ENCODE assay signal across 11 cellular contexts in the genomic region with DNA sequence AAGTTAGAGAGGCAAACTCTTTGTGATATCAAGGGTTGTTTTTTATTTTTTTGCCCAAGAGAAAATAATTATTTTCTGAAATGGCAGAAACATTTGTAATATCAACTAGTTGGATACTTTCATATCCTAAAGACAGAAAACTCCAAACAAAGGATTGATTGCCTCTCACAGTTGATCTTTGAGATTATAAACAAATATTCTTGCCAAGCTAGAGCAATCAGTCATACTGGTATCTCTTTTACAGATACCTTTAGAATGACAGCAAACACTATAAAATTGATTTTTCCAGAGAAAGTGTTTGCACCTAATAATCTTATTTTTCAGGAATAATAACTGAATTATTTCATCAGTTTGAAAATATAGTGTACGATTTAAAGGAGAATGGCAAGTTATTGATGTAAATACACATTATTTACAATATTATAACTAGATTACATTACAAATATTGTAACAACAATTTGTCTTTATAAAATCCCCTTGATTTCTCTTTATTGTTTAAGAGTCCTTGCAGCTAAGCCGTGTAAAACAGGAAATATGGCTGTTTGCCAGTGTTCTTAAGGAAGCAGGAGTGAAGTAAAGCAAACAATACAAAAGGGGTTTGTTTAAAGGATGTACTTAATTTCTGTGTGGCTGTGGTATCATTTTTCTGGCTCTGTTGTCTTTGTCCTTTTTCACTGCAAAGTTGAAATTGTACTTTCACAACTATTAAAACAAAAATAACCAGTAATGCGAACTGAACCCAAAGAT. TPM values are rescaled to one million over a fixed set of nuclear protein-coding genes. Genes with fewer than 3 reads are reported as not detected.
DNase-seq lines count a peak whose midpoint lies in the region; ATAC-seq and TF ChIP-seq lines count a peak whose summit lies in the region.
"Had no signal": no experiment of that assay in that cellular context is flagged by ENCODE, and none has a peak within 500 bp of the region (broad histone marks: within the 10 kb centered on the region; RNA-seq: fewer than 3 reads in every experiment).

No MANE protein-coding gene starts in this region.

- no peaks in the 10 kb centered on the region for H3K9me3 ChIP-seq in SK-N-SH

- H4K20me1 ChIP-seq in SK-N-SH (ENCODE audit: insufficient read depth): peaks cover 5% of the 10 kb centered on the region; the same call in 1 of the 2 replicates

- H3K27me3 ChIP-seq in SK-N-SH (ENCODE audit: insufficient read depth): no peaks in the 10 kb centered on the region

- peak overlapping the region; percentile 21; the same call in 1 of the 2 replicates for H3K9ac ChIP-seq in SK-N-SH

- H2AFZ ChIP-seq in SK-N-SH (ENCODE audit: low read depth): no peak overlapping the region
- H2AFZ ChIP-seq: PC-9 had no signal

- peaks cover 15 to 24% of the 10 kb centered on the region in 2 experiments; a peak in 2 of 4 replicates for H3K4me1 ChIP-seq in SK-N-SH (ENCODE audit: control insufficient read depth in 1 of 2, insufficient read depth in 2 of 2, low read depth in 1 of 2, low read length in 1 of 2)

- H3F3A ChIP-seq in SK-N-SH (replicated peaks; ENCODE audit: insufficient read depth): peaks cover 25% of the 10 kb centered on the region

- no peaks in the 10 kb centered on the region for H3K9me2 ChIP-seq in SK-N-SH

- H3K4me2 ChIP-seq in SK-N-SH: peak overlapping the region; percentile 51
- H3K4me2 ChIP-seq: PC-9 had no signal

- POLR2A ChIA-PET in SK-N-SH (lab: Yijun Ruan, JAX) (no interaction called here), GM10248 (lab: Yijun Ruan, JAX) (no interaction called here)

- CTCF ChIA-PET in SK-N-SH (lab: Yijun Ruan, JAX): interaction anchor here (0.7 to 12.7 kb wide), 22 partner anchors 9 to 293 kb away, joined by 3 to 157 read pairs (median 6); no protein-coding TSS in a partner anchor
- CTCF ChIA-PET in GM10248 (lab: Yijun Ruan, JAX): interaction anchor here (1.0 to 4.3 kb wide), 17 partner anchors 8 to 292 kb away, joined by 3 to 74 read pairs (median 5); no protein-coding TSS in a partner anchor

- peak overlapping the region; percentile 16 to 56; a peak in 3 of 4 replicates for H3K27ac ChIP-seq in SK-N-SH (ENCODE audit: low read depth in 2 of 2, low read length in 1 of 2)
- H3K27ac ChIP-seq: PC-9 had no signal

- ATAC-seq in Right ventricle myocardium superior (ENCODE audit: poor library complexity): peak; percentile 52
- ATAC-seq: stimulated activated naive CD8-positive, alpha-beta T cell treated with anti-CD3 and anti-CD28 coated beads, Interleukin-15, Interleukin-2, amounts not matched to agents 100 U/mL and 50 U/mL, for 24 hours had no signal

- H3K4me3 ChIP-seq in SK-N-SH (ENCODE audit: low read depth in 2 of 2, low read length in 1 of 2): no peak overlapping the region; a peak in 1 of 4 replicates
- H3K4me3 ChIP-seq: PC-9 had no signal

- no peaks in the 10 kb centered on the region for H3K36me3 ChIP-seq in SK-N-SH (replicated peaks in 1 of 2; ENCODE audit: control insufficient read depth in 1 of 2, insufficient read depth in 2 of 2, low read length in 1 of 2)

- WGBS in SK-N-SH (ENCODE audit: low lambda C conversion rate): 54% methylated on average over 3 of the region's 3 CpGs

- peaks cover 89% of the 10 kb centered on the region for H3K79me2 ChIP-seq in SK-N-SH (ENCODE audit: insufficient read depth)

- TF ChIP-seq EP300 in SK-N-SH (IDR thresholded peaks at IDR 0.05; ENCODE audit: borderline replicate concordance in 1 of 2, low read depth in 1 of 2, low read length in 1 of 2): no peak

- DNase-seq in Right ventricle myocardium superior (no peak), cardiac septum (ENCODE audit: low spot score) (no peak), SK-N-SH (no peak), glomerular visceral epithelial cell (ENCODE audit: extremely low spot score) (peak; percentile 11), GM10248 (ENCODE audit: extremely low spot score) (no peak), NAMALWA (ENCODE audit: low spot score) (no peak), NCI-H82 (lab: John Stamatoyannopoulos, UW) (no peak)
- DNase-seq in stimulated activated naive CD4-positive, alpha-beta T cell treated with Interleukin-2 at 50 U/mL for 16 hours (lab: John Stamatoyannopoulos, UW): no peak
- DNase-seq: activated CD8-positive, alpha-beta memory T cell treated with anti-CD3 and anti-CD28 coated beads, Interleukin-2, amount 50 U/mL, for 4 hours; PC-9; stimulated activated naive CD8-positive, alpha-beta T cell treated with anti-CD3 and anti-CD28 coated beads, Interleukin-15, Interleukin-2, amounts not matched to agents 100 U/mL and 50 U/mL, for 24 hours had no signal

- TF ChIP-seq CTCF in SK-N-SH (IDR thresholded peaks at IDR 0.05) (no peak), GM10248 (IDR thresholded peaks at IDR 0.05; ENCODE audit: control extremely low read depth, extremely low read depth, low read depth, missing control alignments) (no peak)

- TF ChIP-seq RAD21 in SK-N-SH (IDR thresholded peaks at IDR 0.05; ENCODE audit: low read length): no peak

- intact Hi-C loops in Right ventricle myocardium superior (cut with DNase I): loop anchor here (2.0 to 5.0 kb wide), 2 partner anchors 142 to 290 kb away; no protein-coding TSS in a partner anchor
- intact Hi-C loops in cardiac septum (cut with DNase I): loop anchor here (5.0 kb wide), 1 partner anchor 142 kb away; no protein-coding TSS in a partner anchor

TF ChIP-seq in SK-N-SH, 30 proteins besides CTCF, POLR2A, EP300 and RAD21:
- TF ChIP-seq NFIC (IDR thresholded peaks at IDR 0.05; ENCODE audit: borderline replicate concordance) (0 out of 2 replicates have a peak, but pooled peaks have one; percentile 25), MEF2A (IDR thresholded peaks at IDR 0.05; ENCODE audit: borderline replicate concordance, low read depth) (no peak)
TF ChIP-seq in SK-N-SH: peak in this region for 1.

RNA-seq across cellular contexts. Expression of a gene that starts 58.4 kb away (rescaled TPM):
- total RNA-seq in Right ventricle myocardium superior (30.6 TPM), cardiac septum (34.1 TPM)
- polyA plus RNA-seq in SK-N-SH (2012; rRNA removed): 26.4 and 33.6 TPM in 2 replicates
- polyA plus RNA-seq in SK-N-SH (2012; cell fraction: cytosol; rRNA removed): 37.6 and 40.8 TPM in 2 replicates
- polyA plus RNA-seq in SK-N-SH (2012; cell fraction: nucleus; rRNA removed): 31.0 and 49.9 TPM in 2 replicates
